ENCODE assay signal across 26 cellular contexts in the genomic region with DNA sequence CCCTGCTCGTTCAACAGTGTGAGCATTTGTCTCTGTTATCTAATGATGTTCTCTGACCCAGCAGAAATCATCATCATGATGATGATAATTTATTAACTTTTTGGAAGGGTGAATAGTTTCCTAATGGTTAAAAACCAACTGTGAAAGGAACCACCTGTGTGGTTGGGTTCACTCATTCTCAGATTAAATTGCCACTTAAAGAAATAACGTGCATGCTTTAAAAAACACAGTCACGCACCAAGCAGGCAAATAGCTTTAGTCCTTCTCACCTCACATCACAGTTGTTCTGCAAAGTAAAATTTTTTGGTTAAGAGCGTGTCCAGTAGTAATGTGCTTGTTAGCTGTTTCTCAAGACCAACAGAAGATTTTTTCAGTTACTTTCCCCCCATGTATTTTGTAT. TPM values are rescaled to one million over a fixed set of nuclear protein-coding genes. Genes with fewer than 3 reads are reported as not detected.
"Had no signal": no experiment of that assay in that cellular context is flagged by ENCODE, and none has a peak within 500 bp of the region (broad histone marks: within the 10 kb centered on the region; RNA-seq: fewer than 3 reads in every experiment).

No MANE protein-coding gene starts in this region.

- H3K27me3 Mint-ChIP-seq: IgD-negative memory B cell had no signal

- H3K9ac ChIP-seq: KMS-11 had no signal

- FAIRE-seq: HTR-8/SVneo, K562, RCC 7860 had no signal

- H3K4me3 ChIP-seq: K562, SJSA1, SK-N-MC had no signal

- H3K4me3 Mint-ChIP-seq: IgD-negative memory B cell; T-cell; T-helper 1 cell treated with Interleukin-12 subunit alpha and Interleukin-12 subunit beta and Interleukin-4 antibody, amounts not matched to agents 30 μg/mL and 1 μg/mL, for 36 hours had no signal

- H3K4me1 ChIP-seq: SJSA1 had no signal

- DNase-seq: Kasumi-1, MM.1S, NCI-H1417 treated with DMSO at 0.1 percent for 48 hours, NCI-H146, NCI-H187, NCI-H2029, NCI-H2081 treated with DMSO at 0.1 percent for 48 hours, NCI-H2227 treated with DMSO at 0.1 percent for 48 hours, NCI-H510A, NCI-H524 treated with DMSO at 0.1 percent for 48 hours, NCI-H69, Right ventricle myocardium superior, RPMI8226, SIG-M5, SW 1271, T-cell had no signal

- H3K27ac ChIP-seq: HL-60, KMS-11, SJSA1, SK-N-MC had no signal

- ATAC-seq: K562, T-cell had no signal

- H3K4me2 ChIP-seq: KMS-11 had no signal

- H3K36me3 Mint-ChIP-seq: IgD-negative memory B cell, T-cell had no signal

- H3K27me3 ChIP-seq: SJSA1 had no signal

- H3K9me3 Mint-ChIP-seq: T-cell; T-helper 1 cell treated with Interleukin-12 subunit alpha and Interleukin-12 subunit beta and Interleukin-4 antibody, amounts not matched to agents 30 μg/mL and 1 μg/mL, for 36 hours had no signal

- H3K27ac Mint-ChIP-seq: T-cell; T-helper 1 cell treated with Interleukin-12 subunit alpha and Interleukin-12 subunit beta and Interleukin-4 antibody, amounts not matched to agents 30 μg/mL and 1 μg/mL, for 36 hours had no signal

- H3K9me3 ChIP-seq: SJSA1 had no signal

- H3K36me3 ChIP-seq: SJSA1 had no signal

RNA-seq across cellular contexts. Expression of a gene that starts 19.8 kb away (rescaled TPM):
- total RNA-seq: K562, M059J, Right ventricle myocardium superior, SJSA1, T-cell had no signal
- polyA plus RNA-seq: IgD-negative memory B cell, K562 had no signal
